ENCODE assay signal across 10 cellular contexts in the genomic region with DNA sequence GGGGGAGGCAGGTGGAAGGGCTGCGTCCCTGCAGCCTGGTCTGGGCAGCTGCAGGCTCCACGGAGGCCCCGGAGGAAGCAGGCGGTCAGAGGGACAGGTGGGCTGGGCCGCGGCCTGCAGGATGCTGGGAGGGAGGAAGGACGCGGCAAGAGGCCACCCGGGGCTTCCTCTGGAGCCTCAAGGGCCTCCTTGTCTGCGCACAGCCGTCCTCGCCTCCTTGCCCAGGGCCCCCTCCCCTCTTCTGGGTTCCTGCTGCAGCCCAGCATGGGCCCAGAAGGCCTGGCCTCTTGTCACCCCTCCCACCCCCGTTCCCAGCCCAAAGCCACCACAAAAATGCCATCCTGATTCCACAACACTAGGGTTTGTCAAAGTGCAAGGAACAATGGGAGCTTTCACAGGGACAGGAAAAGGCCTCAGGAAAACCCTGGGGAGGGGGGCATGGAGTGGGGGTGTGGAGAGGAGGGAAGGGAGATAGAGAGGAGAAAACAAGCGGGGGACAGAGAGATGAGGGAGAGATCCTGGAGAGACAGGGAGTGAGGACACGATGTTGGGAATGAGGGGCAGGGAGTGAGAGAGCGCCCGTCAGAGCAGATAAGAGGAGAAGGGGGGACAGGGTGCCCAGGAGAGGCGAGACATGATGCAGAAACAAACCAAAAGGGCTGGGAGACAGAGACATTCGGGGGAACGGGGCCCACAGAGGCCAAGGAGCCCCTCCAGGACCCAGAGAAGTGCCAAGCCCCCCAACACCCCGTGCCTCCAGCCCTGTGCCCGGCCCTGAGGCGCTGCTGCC. TPM values are rescaled to one million over a fixed set of nuclear protein-coding genes. Genes with fewer than 3 reads are reported as not detected.
A peak's percentile ranks its signal among the peaks of the same experiment; 100 is the strongest.
DNase-seq lines count a peak whose midpoint lies in the region; ATAC-seq and TF ChIP-seq lines count a peak whose summit lies in the region.
"Had no signal": no experiment of that assay in that cellular context is flagged by ENCODE, and none has a peak within 500 bp of the region (broad histone marks: within the 10 kb centered on the region; RNA-seq: fewer than 3 reads in every experiment).

No MANE protein-coding gene starts in this region.

- H3K36me3 ChIP-seq in HUES64 (ENCODE audit: insufficient read depth, low read length) (no peaks in the 10 kb centered on the region), duodenal mucosa (ENCODE audit: control insufficient read depth in 1 of 2, insufficient read depth in 2 of 2, low read length in 2 of 2) (no peaks in the 10 kb centered on the region), left lung (no peaks in the 10 kb centered on the region), spleen (no peaks in the 10 kb centered on the region)

- intact Hi-C loops in left lung (cut with DNase I): loop anchor here in 1 of 2 donors (5.0 kb wide), 1 partner anchor 39 kb away; no protein-coding TSS in a partner anchor
- intact Hi-C loops in spleen (cut with DNase I; ENCODE audit: low total_unique reads): no loop called here

- H3K4me3 ChIP-seq in HUES64 (ENCODE audit: low read length) (peak overlapping the region; percentile 48), duodenal mucosa (ENCODE audit: low read depth in 1 of 2, low read length in 2 of 2) (no peak overlapping the region), left lung (no peak overlapping the region), spleen (peak overlapping the region in 1 of 8 donors; percentile 4)

- DNase-seq in left lung (peak; percentile 32 to 80), spleen (peak; percentile 83), COLO668 (lab: John Stamatoyannopoulos, UW; ENCODE audit: unreplicated experiment) (no peak)
- DNase-seq: SK-N-SH had no signal

- H3K27me3 ChIP-seq in HUES64 (ENCODE audit: insufficient read depth, low read length) (no peaks in the 10 kb centered on the region), duodenal mucosa (ENCODE audit: control insufficient read depth in 1 of 2, insufficient read depth in 2 of 2, low read length in 2 of 2) (no peaks in the 10 kb centered on the region), left lung (peaks cover 0 to 16% of the 10 kb centered on the region in 2 donors), spleen (replicated peaks in 1 of 7) (peaks cover 0 to 5% (median 0%) of the 10 kb centered on the region in 7 donors)

- no peak overlapping the region; the same call in 1 of the 2 replicates for H3K9ac ChIP-seq in HUES64 (ENCODE audit: low read depth, low read length)
- peak overlapping the region in 1 of 2 donors; percentile 27 for H3K9ac ChIP-seq in duodenal mucosa (ENCODE audit: low read depth in 1 of 2, low read length in 2 of 2)
- H3K9ac ChIP-seq: KMS-11, SK-N-SH had no signal

- H3K9me3 ChIP-seq in HUES64 (ENCODE audit: insufficient read depth, low read depth, low read length) (no peaks in the 10 kb centered on the region), duodenal mucosa (ENCODE audit: control insufficient read depth in 1 of 2, low read length in 2 of 2) (no peaks in the 10 kb centered on the region), left lung (no peaks in the 10 kb centered on the region), spleen (no peaks in the 10 kb centered on the region)
- H3K9me3 ChIP-seq: SK-N-SH had no signal

- WGBS in HUES64: 16% methylated on average over 23 of the region's 23 CpGs
- WGBS in spleen, 5 donors: 21 to 31% (median 29%) methylated on average over 18 to 23 of the region's 23 CpGs

- H3K27ac ChIP-seq in HUES64 (ENCODE audit: low read depth, low read length): peak overlapping the region; percentile 32; the same call in 1 of the 2 replicates
- peak overlapping the region; percentile 25 for H3K27ac ChIP-seq in duodenal mucosa (ENCODE audit: low read depth, low read length)
- peak overlapping the region; percentile 79 to 81 for H3K27ac ChIP-seq in left lung
- peak overlapping the region in 7 of 8 donors; percentile 57 to 92 (median 82) for H3K27ac ChIP-seq in spleen
- H3K27ac ChIP-seq: KMS-11 had no signal

- TF ChIP-seq CTCF in left lung (IDR thresholded peaks at IDR 0.05) (no peak), spleen (IDR thresholded peaks at IDR 0.05 in 8 of 11, conservative IDR thresholded peaks at IDR 0.05 in 3 of 11) (no peak)

- ATAC-seq in left lung (no peak), HG03565 (IDR thresholded peaks at IDR 0.05; ENCODE audit: unreplicated experiment) (no peak), GM21786 (IDR thresholded peaks at IDR 0.05; ENCODE audit: unreplicated experiment) (no peak), HG03571 (IDR thresholded peaks at IDR 0.05; ENCODE audit: unreplicated experiment) (no peak)

- no peak for TF ChIP-seq POLR2A in spleen (IDR thresholded peaks at IDR 0.05)

- H3K4me1 ChIP-seq in HUES64 (ENCODE audit: insufficient read depth, low read length): peaks cover 41% of the 10 kb centered on the region
- H3K4me1 ChIP-seq in duodenal mucosa (ENCODE audit: control insufficient read depth in 1 of 2, insufficient read depth in 2 of 2, low read length in 2 of 2): peaks cover 43 to 60% of the 10 kb centered on the region in 2 donors
- peaks cover 75 to 90% of the 10 kb centered on the region in 2 donors for H3K4me1 ChIP-seq in left lung
- H3K4me1 ChIP-seq in spleen: peaks cover 63 to 100% (median 84%) of the 10 kb centered on the region in 6 donors

RNA-seq across cellular contexts. Expression of a gene that starts 41.8 kb away (rescaled TPM):
- 5.4 TPM for polyA plus RNA-seq in HUES64 (2013, experiment 1 of 2)
- 8.3 TPM for polyA plus RNA-seq in HUES64 (2013, experiment 2 of 2)
- 10 to 100 TPM; 31.2 to 42.4 TPM for total RNA-seq in left lung
- total RNA-seq in spleen: 10 to 100 TPM; 12.6 to 34.1 (median 27.1) TPM
- 10 to 100 TPM in 1 of 3 donors, 1 to 10 TPM in 2; 4.9 to 11.8 (median 5.8) TPM for polyA plus RNA-seq in spleen

RNA-seq across cellular contexts. Expression of a gene that starts 56.4 kb away (rescaled TPM):
- 73.0 TPM for polyA plus RNA-seq in HUES64 (2013, experiment 1 of 2)
- 70.4 TPM for polyA plus RNA-seq in HUES64 (2013, experiment 2 of 2)
- total RNA-seq in left lung (10 to 100 TPM; 32.9 to 75.6 TPM), spleen (10 to 100 TPM; 65.0 to 99.3 (median 73.2) TPM)
- polyA plus RNA-seq in spleen: 10 to 100 TPM; 29.2 to 66.9 (median 33.5) TPM

Comparison
In these comparisons a context has a peak if more than half of its experiments do, and no peak if none do; other contexts are left out.
1. H3K27ac ChIP-seq: peak in every context shown above with its lines; median percentile 82 in spleen; 80 in left lung; 32 in HUES64; 25 in duodenal mucosa.